Comparison of ENCODE assay signal across 9 cellular contexts in the genomic region with DNA sequence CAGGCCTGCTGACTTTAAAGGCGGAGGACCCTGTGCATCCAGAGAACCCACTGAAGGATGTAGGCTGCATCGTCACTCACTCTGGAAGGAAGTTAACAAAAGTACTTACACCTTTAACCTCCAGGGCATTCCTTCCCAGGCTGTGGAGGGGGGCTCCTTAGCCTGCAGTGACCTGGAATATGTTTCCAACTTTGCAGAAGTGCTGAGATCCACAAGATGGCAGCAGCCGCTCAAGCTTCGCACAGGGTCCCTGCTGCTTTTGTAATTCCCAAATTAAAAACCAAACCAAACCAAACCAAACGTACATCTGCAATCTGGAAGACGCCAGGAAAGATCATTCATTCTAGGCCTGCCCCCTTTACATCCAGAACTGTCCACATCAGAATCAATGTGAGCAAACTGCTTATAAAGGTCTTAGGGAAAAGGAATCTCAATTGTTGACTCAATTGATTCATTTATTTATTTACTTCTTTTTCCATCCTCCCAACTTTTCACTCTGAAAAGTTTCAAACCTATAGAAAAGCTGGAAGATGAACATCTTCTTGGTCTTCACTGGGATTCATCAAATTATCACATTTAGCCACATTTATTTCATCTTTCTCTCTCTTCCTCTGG.
DNase-seq lines count a peak whose midpoint lies in the region; ATAC-seq and TF ChIP-seq lines count a peak whose summit lies in the region.
"Had no signal": no experiment of that assay in that cellular context is flagged by ENCODE, and none has a peak within 500 bp of the region (broad histone marks: within the 10 kb centered on the region; RNA-seq: fewer than 3 reads in every experiment).

No MANE protein-coding gene starts in this region.

- peak; percentile 88 for TF ChIP-seq RAD21 in HCT116 (IDR thresholded peaks at IDR 0.05; ENCODE audit: low read depth)

- H3K27me3 ChIP-seq in HCT116 (ENCODE audit: insufficient read depth, low read length) (peaks cover 16% of the 10 kb centered on the region), prostate gland (replicated peaks; ENCODE audit: insufficient read depth) (no peaks in the 10 kb centered on the region)
- H3K27me3 ChIP-seq: BLaER1 had no signal

- H3K4me1 Mint-ChIP-seq in activated T-helper 2 cell treated with anti-CD3 and anti-CD28 coated beads, Interferon-gamma antibody, Interleukin-2, Interleukin-4, amounts not matched to agents 10 μg/mL and 5 μg/mL and 100 μg/mL, durations not matched to agents 14 hours and 24 hours and 36 hours (ENCODE audit: low read depth): no peaks in the 10 kb centered on the region

- H3K4me1 ChIP-seq in HCT116 (ENCODE audit: control insufficient read depth in 1 of 2, insufficient read depth in 2 of 2, low read length in 2 of 2) (no peaks in the 10 kb centered on the region), prostate gland (replicated peaks) (no peaks in the 10 kb centered on the region)

- no peak overlapping the region for H3K27ac Mint-ChIP-seq in activated T-helper 2 cell treated with anti-CD3 and anti-CD28 coated beads, Interferon-gamma antibody, Interleukin-2, Interleukin-4, amounts not matched to agents 10 μg/mL and 5 μg/mL and 100 μg/mL, durations not matched to agents 14 hours and 24 hours and 36 hours

- no peaks in the 10 kb centered on the region for H3K79me2 ChIP-seq in HCT116 (ENCODE audit: insufficient read depth, low read length)

- H3K27ac ChIP-seq in HCT116 (ENCODE audit: low read depth, low read length) (no peak overlapping the region), RWPE1 (no peak overlapping the region), prostate gland (no peak overlapping the region)
- H3K27ac ChIP-seq: BLaER1 had no signal

- H3K36me3 ChIP-seq in HCT116 (ENCODE audit: control insufficient read depth in 1 of 2, insufficient read depth in 2 of 2, low read length in 2 of 2): no peaks in the 10 kb centered on the region
- H3K36me3 ChIP-seq in prostate gland: no peaks in the 10 kb centered on the region
- H3K36me3 ChIP-seq: BLaER1 had no signal

- no peak for TF ChIP-seq POLR2A in HCT116 (IDR thresholded peaks at IDR 0.05; ENCODE audit: borderline replicate concordance, extremely low read depth, insufficient read depth, insufficient read length)
- no peak for TF ChIP-seq POLR2A in prostate gland (IDR thresholded peaks at IDR 0.05)

- no peaks in the 10 kb centered on the region for H3K9me2 ChIP-seq in HCT116 (ENCODE audit: insufficient read depth)

- RAD21 ChIA-PET in HCT116 (lab: Charles Lee; ENCODE audit: low non-redundant PET in 1 of 2, low total read pairs in 2 of 2, uncharacterized antibody in 2 of 2, unreplicated experiment in 2 of 2): no interaction called here

- peak; percentile 95 for ATAC-seq in HCT116

- no peaks in the 10 kb centered on the region for H3K36me3 Mint-ChIP-seq in activated T-helper 2 cell treated with anti-CD3 and anti-CD28 coated beads, Interferon-gamma antibody, Interleukin-2, Interleukin-4, amounts not matched to agents 10 μg/mL and 5 μg/mL and 100 μg/mL, durations not matched to agents 14 hours and 24 hours and 36 hours (ENCODE audit: low read depth)

- TF ChIP-seq CTCF in HCT116 (IDR thresholded peaks at IDR 0.05 in 2 of 3, conservative IDR thresholded peaks at IDR 0.05 in 1 of 3; ENCODE audit: borderline replicate concordance in 1 of 3, insufficient read depth in 1 of 3, low read depth in 2 of 3, low read length in 2 of 3) (peak; percentile 48 to 83 (median 70); a peak in 5 of 6 replicates), RWPE1 (conservative IDR thresholded peaks at IDR 0.05; ENCODE audit: low read depth) (peak; percentile 92), prostate gland (IDR thresholded peaks at IDR 0.05) (peak in 3 of 4 experiments; percentile 57 to 69 (median 62))

- no peak overlapping the region for H3K4me2 ChIP-seq in HCT116 (ENCODE audit: low read length)
- H3K4me2 ChIP-seq: BLaER1 had no signal

- DNase-seq in NCI-H1417 (lab: John Stamatoyannopoulos, UW) (peak; percentile 29 to 77 (median 38)), NCI-H1417 treated with DMSO at 0.1 percent for 48 hours (lab: John Stamatoyannopoulos, UW) (no peak), HCT116 (ENCODE audit: low read depth, low spot score) (peak; percentile 19), RWPE1 (ENCODE audit: low spot score) (peak; percentile 75), fibroblast of the conjunctiva (ENCODE audit: low read depth) (peak; percentile 38), prostate gland (ENCODE audit: low spot score) (peak; percentile 16), DMS153 treated with DMSO at 0.1 percent for 48 hours (lab: John Stamatoyannopoulos, UW; ENCODE audit: unreplicated experiment) (no peak)
- no peak for DNase-seq in activated T-helper 2 cell treated with anti-CD3 and anti-CD28 coated beads, Interferon-gamma antibody, Interleukin-2, Interleukin-4, amounts not matched to agents 10 μg/mL and 5 μg/mL and 100 μg/mL, durations not matched to agents 14 hours and 24 hours and 36 hours (ENCODE audit: low spot score)

- H3K9me3 ChIP-seq in HCT116 (ENCODE audit: control insufficient read depth in 1 of 2, insufficient read depth in 1 of 2, low read depth in 1 of 2, low read length in 2 of 2) (no peaks in the 10 kb centered on the region), prostate gland (no peaks in the 10 kb centered on the region)
- H3K9me3 ChIP-seq: BLaER1 had no signal

- no peak overlapping the region for H3K4me3 Mint-ChIP-seq in activated T-helper 2 cell treated with anti-CD3 and anti-CD28 coated beads, Interferon-gamma antibody, Interleukin-2, Interleukin-4, amounts not matched to agents 10 μg/mL and 5 μg/mL and 100 μg/mL, durations not matched to agents 14 hours and 24 hours and 36 hours (ENCODE audit: low read depth)

- H3K9me3 Mint-ChIP-seq in activated T-helper 2 cell treated with anti-CD3 and anti-CD28 coated beads, Interferon-gamma antibody, Interleukin-2, Interleukin-4, amounts not matched to agents 10 μg/mL and 5 μg/mL and 100 μg/mL, durations not matched to agents 14 hours and 24 hours and 36 hours: no peaks in the 10 kb centered on the region

- intact Hi-C loops in HCT116 (cut with micrococcal nuclease): no loop called here
- intact Hi-C loops in prostate gland (cut with DNase I): no loop called here
- intact Hi-C loops in activated T-helper 2 cell treated with anti-CD3 and anti-CD28 coated beads, Interferon-gamma antibody, Interleukin-2, Interleukin-4, amounts not matched to agents 10 μg/mL and 5 μg/mL and 100 μg/mL, durations not matched to agents 14 hours and 24 hours and 36 hours (cut with micrococcal nuclease): no loop called here

- CTCF ChIA-PET in HCT116 (lab: Charles Lee) (no interaction called here), RWPE1 (lab: Yijun Ruan, JAX) (interaction anchor here (0.6 to 0.8 kb wide), 5 partner anchors 31 to 937 kb away, joined by 3 to 4 read pairs (median 3); no protein-coding TSS in a partner anchor)

- no peak overlapping the region for H3K4me3 ChIP-seq in HCT116 (replicated peaks in 1 of 2; ENCODE audit: low read depth in 1 of 2, low read length in 2 of 2)
- H3K4me3 ChIP-seq in prostate gland: no peak overlapping the region
- H3K4me3 ChIP-seq: BLaER1 had no signal

- no TSS peak for BruUV-seq in HCT116 (replicated peaks; lab: Mats Ljungman, UMichigan)

- no peak overlapping the region for H2AFZ ChIP-seq in HCT116 (ENCODE audit: low read depth, low read length, poor library complexity, severe bottlenecking)

- H4K20me1 ChIP-seq in HCT116 (ENCODE audit: insufficient read depth): no peaks in the 10 kb centered on the region
- H4K20me1 ChIP-seq: BLaER1 had no signal

- H3K9ac ChIP-seq in HCT116 (ENCODE audit: low read length): no peak overlapping the region
- H3K9ac ChIP-seq: BLaER1 had no signal

- POLR2A ChIA-PET in HCT116 (lab: Charles Lee) (no interaction called here), RWPE1 (lab: Yijun Ruan, JAX; ENCODE audit: low non-redundant PET) (no interaction called here)

- H3K27me3 Mint-ChIP-seq in activated T-helper 2 cell treated with anti-CD3 and anti-CD28 coated beads, Interferon-gamma antibody, Interleukin-2, Interleukin-4, amounts not matched to agents 10 μg/mL and 5 μg/mL and 100 μg/mL, durations not matched to agents 14 hours and 24 hours and 36 hours (ENCODE audit: low read depth): peaks cover 15% of the 10 kb centered on the region

- 10% methylated on average over 6 of the region's 6 CpGs for WGBS in prostate gland

TF ChIP-seq in HCT116, 20 proteins besides CTCF, POLR2A, EP300 and RAD21 (continues in another document):
- TF ChIP-seq FOSL1 (IDR thresholded peaks at IDR 0.05; ENCODE audit: low read depth): no peak
- no peak for TF ChIP-seq CEBPB (IDR thresholded peaks at IDR 0.05; ENCODE audit: low read depth)
- no peak for TF ChIP-seq EGR1 (IDR thresholded peaks at IDR 0.05; ENCODE audit: low read depth)
- TF ChIP-seq POLR2AphosphoS5 (IDR thresholded peaks at IDR 0.05; ENCODE audit: low read depth, low read length): no peak
- TF ChIP-seq ZFX (IDR thresholded peaks at IDR 0.05): no peak
- no peak for TF ChIP-seq YY1 (IDR thresholded peaks at IDR 0.05; ENCODE audit: extremely low read depth, insufficient replicate concordance, low read depth, low read length)
- TF ChIP-seq SRF (IDR thresholded peaks at IDR 0.05; ENCODE audit: low read depth): no peak
- no peak for TF ChIP-seq TCF7L2 (IDR thresholded peaks at IDR 0.05; ENCODE audit: borderline replicate concordance, extremely low read depth, insufficient read depth, insufficient read length)
- TF ChIP-seq EZH2 (IDR thresholded peaks at IDR 0.05): no peak
- TF ChIP-seq, protein P1, sequence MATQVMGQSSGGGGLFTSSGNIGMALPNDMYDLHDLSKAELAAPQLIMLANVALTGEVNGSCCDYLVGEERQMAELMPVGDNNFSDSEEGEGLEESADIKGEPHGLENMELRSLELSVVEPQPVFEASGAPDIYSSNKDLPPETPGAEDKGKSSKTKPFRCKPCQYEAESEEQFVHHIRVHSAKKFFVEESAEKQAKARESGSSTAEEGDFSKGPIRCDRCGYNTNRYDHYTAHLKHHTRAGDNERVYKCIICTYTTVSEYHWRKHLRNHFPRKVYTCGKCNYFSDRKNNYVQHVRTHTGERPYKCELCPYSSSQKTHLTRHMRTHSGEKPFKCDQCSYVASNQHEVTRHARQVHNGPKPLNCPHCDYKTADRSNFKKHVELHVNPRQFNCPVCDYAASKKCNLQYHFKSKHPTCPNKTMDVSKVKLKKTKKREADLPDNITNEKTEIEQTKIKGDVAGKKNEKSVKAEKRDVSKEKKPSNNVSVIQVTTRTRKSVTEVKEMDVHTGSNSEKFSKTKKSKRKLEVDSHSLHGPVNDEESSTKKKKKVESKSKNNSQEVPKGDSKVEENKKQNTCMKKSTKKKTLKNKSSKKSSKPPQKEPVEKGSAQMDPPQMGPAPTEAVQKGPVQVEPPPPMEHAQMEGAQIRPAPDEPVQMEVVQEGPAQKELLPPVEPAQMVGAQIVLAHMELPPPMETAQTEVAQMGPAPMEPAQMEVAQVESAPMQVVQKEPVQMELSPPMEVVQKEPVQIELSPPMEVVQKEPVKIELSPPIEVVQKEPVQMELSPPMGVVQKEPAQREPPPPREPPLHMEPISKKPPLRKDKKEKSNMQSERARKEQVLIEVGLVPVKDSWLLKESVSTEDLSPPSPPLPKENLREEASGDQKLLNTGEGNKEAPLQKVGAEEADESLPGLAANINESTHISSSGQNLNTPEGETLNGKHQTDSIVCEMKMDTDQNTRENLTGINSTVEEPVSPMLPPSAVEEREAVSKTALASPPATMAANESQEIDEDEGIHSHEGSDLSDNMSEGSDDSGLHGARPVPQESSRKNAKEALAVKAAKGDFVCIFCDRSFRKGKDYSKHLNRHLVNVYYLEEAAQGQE (IDR thresholded peaks at IDR 0.05; ENCODE audit: low read depth): no peak

Comparison
In these comparisons a context has a peak if more than half of its experiments do, and no peak if none do; other contexts are left out.
1. DNase-seq: peak in NCI-H1417 (3 of 3), HCT116 (single experiment), RWPE1 (single experiment), fibroblast of the conjunctiva (single experiment) and prostate gland (single experiment); none in NCI-H1417 treated with DMSO at 0.1 percent for 48 hours (single experiment), DMS153 treated with DMSO at 0.1 percent for 48 hours (single experiment) and activated T-helper 2 cell treated with anti-CD3 and anti-CD28 coated beads, Interferon-gamma antibody, Interleukin-2, Interleukin-4, amounts not matched to agents 10 μg/mL and 5 μg/mL and 100 μg/mL, durations not matched to agents 14 hours and 24 hours and 36 hours (single experiment).
2. Peak in every context shown above with its lines, with median percentiles within 50 percentile points of each other: CTCF ChIP-seq.